Comparison of ENCODE assay signal across 22 cellular contexts in genomic region chr4:128294464-128294863, GRCh38.
"Had no signal": no experiment of that assay in that cellular context is flagged by ENCODE, and none has a peak within 500 bp of the region (broad histone marks: within the 10 kb centered on the region; RNA-seq: fewer than 3 reads in every experiment).

No MANE protein-coding gene starts in this region.

- H3K4me1 ChIP-seq: foreskin keratinocyte, gastroesophageal sphincter, lower lobe of right lung, neural progenitor cell, parathyroid adenoma, right atrium auricular region, sigmoid colon, testis, tibial artery had no signal

- H3K36me3 ChIP-seq: esophagus muscularis mucosa, gastroesophageal sphincter, heart right ventricle, lower lobe of right lung, neural progenitor cell, right atrium auricular region, sigmoid colon, spleen, tibial artery had no signal

- DNase-seq: effector CD8-positive, alpha-beta T cell; endodermal cell; foreskin keratinocyte; heart right ventricle; hippocampal formation; left cardiac atrium; left ventricle myocardium superior; lower lobe of right lung; naive thymus-derived CD4-positive, alpha-beta T cell; sigmoid colon; spleen; stimulated activated CD4-positive, alpha-beta T cell treated with anti-CD3 and anti-CD28 coated beads, Interleukin-4, amount 100 ng/mL, for 4 hours; stimulated activated naive CD8-positive, alpha-beta T cell treated with anti-CD3 and anti-CD28 coated beads, Interleukin-15, Interleukin-2, amounts not matched to agents 100 U/mL and 50 U/mL, for 24 hours; substantia nigra; testis; tibial artery had no signal

- H3K4me3 ChIP-seq: esophagus muscularis mucosa, gastroesophageal sphincter, heart right ventricle, lower lobe of right lung, neural progenitor cell, right atrium auricular region, sigmoid colon, spleen, testis, tibial artery had no signal

- ATAC-seq: foreskin keratinocyte; gastroesophageal sphincter; left ventricle myocardium superior; lower lobe of right lung; naive thymus-derived CD4-positive, alpha-beta T cell; stimulated activated memory B cell treated with anti-CD40 and anti-IgM and Interleukin-4, amounts not matched to agents 10 μg/mL and 1 μg/mL and 100 μg/mL, for 72 hours; stimulated activated naive CD8-positive, alpha-beta T cell treated with anti-CD3 and anti-CD28 coated beads, Interleukin-15, Interleukin-2, amounts not matched to agents 100 U/mL and 50 U/mL, for 24 hours had no signal

- H3K9ac ChIP-seq: neural progenitor cell, parathyroid adenoma had no signal

- H3K79me2 ChIP-seq: parathyroid adenoma had no signal

- H3K27ac ChIP-seq: esophagus muscularis mucosa, foreskin keratinocyte, gastroesophageal sphincter, heart right ventricle, lower lobe of right lung, neural progenitor cell, parathyroid adenoma, right atrium auricular region, sigmoid colon, testis, tibial artery had no signal

- H3K27me3 ChIP-seq: esophagus muscularis mucosa, foreskin keratinocyte, gastroesophageal sphincter, heart right ventricle, neural progenitor cell, right atrium auricular region, sigmoid colon, spleen, testis, tibial artery had no signal

- H3K4me2 ChIP-seq: neural progenitor cell had no signal

- H3K9me3 ChIP-seq: esophagus muscularis mucosa, gastroesophageal sphincter, heart right ventricle, lower lobe of right lung, right atrium auricular region, sigmoid colon, spleen, testis, tibial artery had no signal
